Comparison of ENCODE assay signal across 18 cellular contexts in the genomic region with DNA sequence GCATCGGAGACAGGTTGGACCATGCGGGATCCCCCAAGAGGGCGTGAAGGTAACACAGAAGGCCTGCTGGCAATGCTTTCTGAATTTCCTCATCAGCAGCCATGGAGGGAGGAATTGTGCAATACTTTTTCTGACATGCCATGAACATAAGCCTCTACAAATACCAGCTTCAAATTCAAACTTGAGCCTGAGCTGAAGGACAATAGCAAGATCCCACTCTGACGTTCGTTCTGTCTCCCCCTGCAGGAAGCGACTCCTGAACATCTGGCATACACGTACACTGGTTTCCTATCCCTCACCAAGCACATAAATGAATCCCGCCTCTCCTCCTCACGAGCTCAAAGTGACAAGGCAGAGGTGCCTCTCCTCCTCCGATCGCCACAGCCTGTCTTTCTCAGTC.
A peak's percentile ranks its signal among the peaks of the same experiment; 100 is the strongest.
DNase-seq lines count a peak whose midpoint lies in the region; ATAC-seq and TF ChIP-seq lines count a peak whose summit lies in the region.
"Had no signal": no experiment of that assay in that cellular context is flagged by ENCODE, and none has a peak within 500 bp of the region (broad histone marks: within the 10 kb centered on the region; RNA-seq: fewer than 3 reads in every experiment).

No MANE protein-coding gene starts in this region.

- H3K27ac Mint-ChIP-seq in neural crest cell (ENCODE audit: unreplicated experiment), result no peak overlapping the region
- H3K27ac Mint-ChIP-seq in activated naive CD4-positive, alpha-beta T cell treated with anti-CD3 and anti-CD28 coated beads, Interleukin-2, amount 10 ng/mL, durations not matched to agents 7 days and 5 days, result no peak overlapping the region
- H3K27ac Mint-ChIP-seq: activated naive CD4-positive, alpha-beta T cell treated with anti-CD3 and anti-CD28 coated beads, Interleukin-2, amount 50 U/mL, for 72 hours had no signal

- peak overlapping the region; percentile 94 for H3K27ac ChIP-seq in Karpas-422 (ENCODE audit: low read length)
- H3K27ac ChIP-seq: colonic mucosa, heart right ventricle, prostate gland, uterus had no signal

- no peaks in the 10 kb centered on the region for H3K36me3 Mint-ChIP-seq in neural crest cell (ENCODE audit: low read depth)
- H3K36me3 Mint-ChIP-seq in activated naive CD4-positive, alpha-beta T cell treated with anti-CD3 and anti-CD28 coated beads, Interleukin-2, amount 10 ng/mL, durations not matched to agents 7 days and 5 days, result peaks cover 12% of the 10 kb centered on the region

- no peak overlapping the region for H3K4me3 Mint-ChIP-seq in neural crest cell
- no peak overlapping the region for H3K4me3 Mint-ChIP-seq in activated naive CD4-positive, alpha-beta T cell treated with anti-CD3 and anti-CD28 coated beads, Interleukin-2, amount 10 ng/mL, durations not matched to agents 7 days and 5 days
- H3K4me3 Mint-ChIP-seq: naive thymus-derived CD8-positive, alpha-beta T cell had no signal

- H3K4me2 ChIP-seq in Karpas-422 (ENCODE audit: low read depth, low read length, poor library complexity, severe bottlenecking), result peak overlapping the region; percentile 69

- DNase-seq in GM12864 (ENCODE audit: low read depth) (no peak), Karpas-422 (no peak), SK-MEL-5 (ENCODE audit: low read depth, low spot score) (peak; percentile 17), neural crest cell (ENCODE audit: low read depth, low spot score) (no peak), DMS 273 (lab: John Stamatoyannopoulos, UW; ENCODE audit: unreplicated experiment) (no peak)
- no peak for DNase-seq in activated naive CD4-positive, alpha-beta T cell treated with anti-CD3 and anti-CD28 coated beads, Interleukin-2, amount 10 ng/mL, durations not matched to agents 7 days and 5 days
- DNase-seq: activated CD4-positive, alpha-beta T cell treated with anti-CD3 and anti-CD28 coated beads, Interleukin-2, amount 50 U/mL, for 48 hours; colonic mucosa; heart right ventricle; mammary epithelial cell; NCI-H774; small intestine; stimulated activated CD4-positive, alpha-beta T cell treated with anti-CD3 and anti-CD28 coated beads, Interleukin-4, amount 100 ng/mL, for 1 hour; uterus had no signal

- in situ Hi-C loops in SK-MEL-5 (cut with HindIII; ENCODE audit: low pct_unique_long_range_greater_than_20kb, low sequenced_read_pairs), result no loop called here

- peaks cover 22% of the 10 kb centered on the region for H3K27me3 Mint-ChIP-seq in neural crest cell (ENCODE audit: low read depth)
- no peaks in the 10 kb centered on the region for H3K27me3 Mint-ChIP-seq in activated naive CD4-positive, alpha-beta T cell treated with anti-CD3 and anti-CD28 coated beads, Interleukin-2, amount 10 ng/mL, durations not matched to agents 7 days and 5 days

- H3K9ac ChIP-seq in Karpas-422 (ENCODE audit: low read length), result 0 out of 2 replicates have a peak overlapping the region, but pooled peaks have one; percentile 64

- no peak for ATAC-seq in HG02678 (IDR thresholded peaks at IDR 0.05; ENCODE audit: unreplicated experiment)
- ATAC-seq: activated naive CD4-positive, alpha-beta T cell treated with anti-CD3 and anti-CD28 coated beads, Interleukin-2, amount 50 U/mL, for 72 hours; heart right ventricle; naive thymus-derived CD8-positive, alpha-beta T cell had no signal

- peaks cover 2% of the 10 kb centered on the region for H3K9me3 Mint-ChIP-seq in neural crest cell
- H3K9me3 Mint-ChIP-seq in activated naive CD4-positive, alpha-beta T cell treated with anti-CD3 and anti-CD28 coated beads, Interleukin-2, amount 10 ng/mL, durations not matched to agents 7 days and 5 days, result peaks cover 13% of the 10 kb centered on the region

- H3K36me3 ChIP-seq in Karpas-422 (ENCODE audit: insufficient read depth, low read length), result peaks cover 6% of the 10 kb centered on the region; the same call in 1 of the 2 replicates
- H3K36me3 ChIP-seq: colonic mucosa, heart right ventricle, prostate gland, uterus had no signal

- H4K20me1 ChIP-seq in Karpas-422 (ENCODE audit: insufficient read depth, low read depth, low read length), result no peaks in the 10 kb centered on the region

- H3K9me2 ChIP-seq in Karpas-422 (replicated peaks; ENCODE audit: insufficient read depth, low read length), result no peaks in the 10 kb centered on the region

- H3K4me3 ChIP-seq in GM12864 (ENCODE audit: low read depth, low read length) (no peak overlapping the region), Karpas-422 (ENCODE audit: low read length) (peak overlapping the region; percentile 50; the same call in 1 of the 2 replicates)
- H3K4me3 ChIP-seq: colonic mucosa, heart right ventricle, prostate gland, uterus had no signal

- H2AFZ ChIP-seq in Karpas-422 (ENCODE audit: low read length), result no peak overlapping the region

- H3K79me2 ChIP-seq in Karpas-422 (ENCODE audit: low read length), result peaks cover 4% of the 10 kb centered on the region

- peaks cover 64% of the 10 kb centered on the region for H3K4me1 ChIP-seq in Karpas-422 (ENCODE audit: low read length)
- H3K4me1 ChIP-seq: colonic mucosa, heart right ventricle, prostate gland, uterus had no signal

- peaks cover 41% of the 10 kb centered on the region for H3K4me1 Mint-ChIP-seq in neural crest cell
- H3K4me1 Mint-ChIP-seq in activated naive CD4-positive, alpha-beta T cell treated with anti-CD3 and anti-CD28 coated beads, Interleukin-2, amount 10 ng/mL, durations not matched to agents 7 days and 5 days, result peaks cover 12% of the 10 kb centered on the region

- TF ChIP-seq CTCF in GM12864 (IDR thresholded peaks at IDR 0.05; ENCODE audit: low read depth, low read length, missing control alignments) (peak; percentile 18), neural crest cell (conservative IDR thresholded peaks at IDR 0.05) (peak; percentile 22)

- CTCF ChIA-PET in activated naive CD4-positive, alpha-beta T cell treated with anti-CD3 and anti-CD28 coated beads, Interleukin-2, amount 10 ng/mL, durations not matched to agents 7 days and 5 days (lab: Charles Lee), result no interaction called here

- H3K9me3 ChIP-seq in Karpas-422 (ENCODE audit: low read length), result peaks cover 4% of the 10 kb centered on the region; the same call in 1 of the 2 replicates
- H3K9me3 ChIP-seq: colonic mucosa, prostate gland, uterus had no signal

- H3K27me3 ChIP-seq in Karpas-422 (ENCODE audit: low read length), result no peaks in the 10 kb centered on the region
- H3K27me3 ChIP-seq: colonic mucosa, uterus had no signal
